11 cellular contexts compared by ENCODE assay signal in genomic region chr2:230582851-230583283, GRCh38.
DNase-seq lines count a peak whose midpoint lies in the region; ATAC-seq and FAIRE-seq lines count a peak whose summit lies in the region.
"Had no signal": no experiment of that assay in that cellular context is flagged by ENCODE, and none has a peak within 500 bp of the region (broad histone marks: within the 10 kb centered on the region; RNA-seq: fewer than 3 reads in every experiment).

No MANE protein-coding gene starts in this region.

- DNase-seq in activated CD4-positive, alpha-beta T cell treated with anti-CD3 and anti-CD28 coated beads for 48 hours = peak; percentile 27
- no peak for DNase-seq in activated CD4-positive, alpha-beta T cell treated with anti-CD3 and anti-CD28 coated beads, Interleukin-2, amount 50 U/mL, for 4 hours
- DNase-seq in RCC 7860 (ENCODE audit: low spot score) = peak; percentile 43
- peak; percentile 15 for DNase-seq in myocyte (ENCODE audit: low read depth)
- DNase-seq in hypothalamus (lab: John Stamatoyannopoulos, UW) = no peak
- no peak for DNase-seq in H7
- no peak for DNase-seq in HPDE6-E6E7 (ENCODE audit: extremely low spot score)
- DNase-seq: GM23248, thyroid gland had no signal

- no peak overlapping the region for H3K4me3 ChIP-seq in H7 (ENCODE audit: insufficient read depth, low read depth, low read length)
- H3K4me3 ChIP-seq: gastroesophageal sphincter, GM23248, thyroid gland had no signal

- FAIRE-seq in RCC 7860 (lab: Jason Lieb, UNC) = no peak

- no peaks in the 10 kb centered on the region for H3K36me3 ChIP-seq in H7 (replicated peaks; ENCODE audit: control insufficient read depth, insufficient read depth, low read length)
- H3K36me3 ChIP-seq: gastroesophageal sphincter, thyroid gland had no signal

- peak; percentile 61 for ATAC-seq in HG02623 (IDR thresholded peaks at IDR 0.05; ENCODE audit: unreplicated experiment)
- ATAC-seq: gastroesophageal sphincter had no signal

- no peaks in the 10 kb centered on the region for H3K27me3 ChIP-seq in H7 (ENCODE audit: control insufficient read depth, insufficient read depth, low read length)
- H3K27me3 ChIP-seq: thyroid gland had no signal

Comparison
In these comparisons a context has a peak if more than half of its experiments do, and no peak if none do; other contexts are left out.
1. DNase-seq: peak in activated CD4-positive, alpha-beta T cell treated with anti-CD3 and anti-CD28 coated beads for 48 hours (single experiment), RCC 7860 (single experiment) and myocyte (single experiment); none in activated CD4-positive, alpha-beta T cell treated with anti-CD3 and anti-CD28 coated beads, Interleukin-2, amount 50 U/mL, for 4 hours (0 of 2), hypothalamus (0 of 51), H7 (single experiment) and HPDE6-E6E7 (single experiment).